Comparison of ENCODE assay signal across 1 cellular context in genomic region chr12:52175411-52176350, GRCh38.
TF ChIP-seq lines count a peak whose summit lies in the region.

No MANE protein-coding gene starts in this region.

TF ChIP-seq in HCT116, 20 proteins besides CTCF, POLR2A, EP300 and RAD21 (continued from another document):
- TF ChIP-seq ELF1 (IDR thresholded peaks at IDR 0.05; ENCODE audit: borderline replicate concordance, low read depth) (no peak), CEBPB (IDR thresholded peaks at IDR 0.05; ENCODE audit: low read depth) (no peak), MAX (IDR thresholded peaks at IDR 0.05) (no peak), SIN3A (IDR thresholded peaks at IDR 0.05; ENCODE audit: low read depth) (no peak), TCF7L2 (IDR thresholded peaks at IDR 0.05; ENCODE audit: borderline replicate concordance, extremely low read depth, insufficient read depth, insufficient read length) (no peak)
TF ChIP-seq in HCT116: peak in this region for 0.
